In the genomic region with DNA sequence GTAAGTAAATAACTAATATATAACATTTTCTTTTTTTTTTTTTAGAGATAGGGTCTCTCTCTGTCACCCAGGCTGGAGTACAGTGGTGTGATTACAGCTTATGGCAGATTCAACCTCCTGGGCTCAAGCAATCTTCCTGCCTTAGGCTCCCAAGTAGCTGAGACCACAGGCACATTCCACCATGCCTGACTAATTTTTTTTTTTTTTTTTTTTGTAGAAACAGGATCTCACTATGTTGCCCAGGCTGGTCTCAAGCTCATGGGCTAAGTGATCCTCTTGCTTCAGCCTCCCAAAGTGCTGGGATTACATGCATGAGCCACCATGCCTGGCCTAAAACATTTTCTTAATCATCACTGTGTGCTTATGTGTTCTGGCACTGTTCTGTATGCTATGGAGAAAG, we compare ENCODE assay signal across 28 cellular contexts. TPM values are rescaled to one million over a fixed set of nuclear protein-coding genes. Genes with fewer than 3 reads are reported as not detected.
DNase-seq lines count a peak whose midpoint lies in the region; ATAC-seq, FAIRE-seq and TF ChIP-seq lines count a peak whose summit lies in the region.
"Had no signal": no experiment of that assay in that cellular context is flagged by ENCODE, and none has a peak within 500 bp of the region (broad histone marks: within the 10 kb centered on the region; RNA-seq: fewer than 3 reads in every experiment).

No MANE protein-coding gene starts in this region.

- POLR2A ChIA-PET in HepG2 (lab: Yijun Ruan, JAX) = no interaction called here

- TF ChIP-seq EP300 in HepG2 (IDR thresholded peaks at IDR 0.05; ENCODE audit: low read depth in 2 of 2, low read length in 2 of 2) (no peak), HepG2 (CRISPR knock-in tag; IDR thresholded peaks at IDR 0.05; ENCODE audit: borderline replicate concordance) (no peak)

- no peak overlapping the region for H3K4me3 ChIP-seq in HepG2 (replicated peaks in 1 of 3; ENCODE audit: insufficient read depth in 1 of 3, low read depth in 2 of 3, low read length in 3 of 3)
- H3K4me3 ChIP-seq in right lobe of liver = no peak overlapping the region
- no peak overlapping the region for H3K4me3 ChIP-seq in fibroblast of the aortic adventitia (ENCODE audit: low read depth, low read length)
- H3K4me3 ChIP-seq in HAP-1 = no peak overlapping the region
- H3K4me3 ChIP-seq: dorsolateral prefrontal cortex, ovary, skin epidermis had no signal

- H3K27ac Mint-ChIP-seq in type B pancreatic cell = no peak overlapping the region
- no peak overlapping the region for H3K27ac Mint-ChIP-seq in stimulated activated naive CD8-positive, alpha-beta T cell treated with anti-CD3 and anti-CD28 coated beads, Interleukin-15, amount 100 ng/mL, for 72 hours
- H3K27ac Mint-ChIP-seq: IgD-negative memory B cell, immature natural killer cell had no signal

- H3K79me2 ChIP-seq in HepG2 (ENCODE audit: insufficient read depth, low read length) = no peaks in the 10 kb centered on the region

- no peaks in the 10 kb centered on the region for H4K20me1 ChIP-seq in HepG2 (ENCODE audit: insufficient read depth, low read length)

- no peaks in the 10 kb centered on the region for H3K9me3 Mint-ChIP-seq in type B pancreatic cell
- H3K9me3 Mint-ChIP-seq in stimulated activated naive CD8-positive, alpha-beta T cell treated with anti-CD3 and anti-CD28 coated beads, Interleukin-15, amount 100 ng/mL, for 72 hours = no peaks in the 10 kb centered on the region
- H3K9me3 Mint-ChIP-seq: central memory CD8-positive, alpha-beta T cell; IgD-negative memory B cell; immature natural killer cell; nephron had no signal

- H3K27me3 ChIP-seq in HepG2 (ENCODE audit: control insufficient read depth in 1 of 2, insufficient read depth in 2 of 2, low read length in 2 of 2) = no peaks in the 10 kb centered on the region; a peak in 1 of 5 replicates
- no peaks in the 10 kb centered on the region for H3K27me3 ChIP-seq in right lobe of liver
- no peaks in the 10 kb centered on the region for H3K27me3 ChIP-seq in HAP-1 (ENCODE audit: low read depth)
- H3K27me3 ChIP-seq: dorsolateral prefrontal cortex, ovary had no signal

- H3K4me3 Mint-ChIP-seq in type B pancreatic cell = no peak overlapping the region
- no peak overlapping the region for H3K4me3 Mint-ChIP-seq in stimulated activated naive CD8-positive, alpha-beta T cell treated with anti-CD3 and anti-CD28 coated beads, Interleukin-15, amount 100 ng/mL, for 72 hours
- H3K4me3 Mint-ChIP-seq: central memory CD8-positive, alpha-beta T cell; IgD-negative memory B cell; immature natural killer cell; nephron had no signal

- H3K4me1 ChIP-seq in HepG2 (ENCODE audit: insufficient read depth, low read length) = peaks cover 39% of the 10 kb centered on the region
- no peaks in the 10 kb centered on the region for H3K4me1 ChIP-seq in right lobe of liver
- no peaks in the 10 kb centered on the region; the same call in none of the 2 replicates for H3K4me1 ChIP-seq in HAP-1

- TF ChIP-seq POLR2A in HepG2 (IDR thresholded peaks at IDR 0.05; ENCODE audit: insufficient read depth in 1 of 2, low read depth in 2 of 2, low read length in 2 of 2) (no peak), right lobe of liver (IDR thresholded peaks at IDR 0.05) (no peak)

- no peak overlapping the region for H3K9ac ChIP-seq in HepG2 (ENCODE audit: insufficient read depth, low read depth, low read length)

- TF ChIP-seq CTCF in HepG2 (CRISPR knock-in tag; IDR thresholded peaks at IDR 0.05) (no peak), right lobe of liver (IDR thresholded peaks at IDR 0.05) (no peak), fibroblast of the aortic adventitia (IDR thresholded peaks at IDR 0.05; ENCODE audit: insufficient read depth, low read length) (no peak), type B pancreatic cell (conservative IDR thresholded peaks at IDR 0.05) (no peak)

- H3K27me3 Mint-ChIP-seq in type B pancreatic cell = no peaks in the 10 kb centered on the region
- no peaks in the 10 kb centered on the region for H3K27me3 Mint-ChIP-seq in stimulated activated naive CD8-positive, alpha-beta T cell treated with anti-CD3 and anti-CD28 coated beads, Interleukin-15, amount 100 ng/mL, for 72 hours
- H3K27me3 Mint-ChIP-seq: central memory CD8-positive, alpha-beta T cell; IgD-negative memory B cell had no signal

- ATAC-seq in HepG2 (no peak), right lobe of liver (no peak), GM18502 (IDR thresholded peaks at IDR 0.05; ENCODE audit: poor library complexity, unreplicated experiment) (no peak)
- no peak for ATAC-seq in stimulated activated naive CD8-positive, alpha-beta T cell treated with anti-CD3 and anti-CD28 coated beads, Interleukin-15, amount 100 ng/mL, for 72 hours

- intact Hi-C loops in HepG2 (cut with micrococcal nuclease; ENCODE audit: unreplicated experiment) = no loop called here
- intact Hi-C loops in right lobe of liver (cut with DNase I) = no loop called here

- BruUV-seq in HepG2 (replicated peaks; lab: Mats Ljungman, UMichigan) = no TSS peak

- no peak for FAIRE-seq in HepG2 (lab: Jason Lieb, UNC)
- FAIRE-seq: H1 had no signal

- no peak for DNase-seq in HepG2 (ENCODE audit: low spot score)
- no peak for DNase-seq in right lobe of liver
- DNase-seq in amniotic epithelial cell (ENCODE audit: low read depth) = peak; percentile 59
- peak; percentile 22 for DNase-seq in fibroblast of the aortic adventitia (ENCODE audit: low read depth)
- no peak for DNase-seq in HAP-1 (ENCODE audit: low spot score in 2 of 2)
- no peak for DNase-seq in type B pancreatic cell (ENCODE audit: extremely low spot score, unreplicated experiment)
- DNase-seq in stimulated activated naive CD8-positive, alpha-beta T cell treated with anti-CD3 and anti-CD28 coated beads, Interleukin-15, amount 100 ng/mL, for 72 hours = no peak
- DNase-seq: 8988T; activated CD4-positive, alpha-beta T cell treated with anti-CD3 and anti-CD28 coated beads, Interleukin-2, amount 50 U/mL, for 48 hours; activated CD4-positive, CD25-positive, alpha-beta regulatory T cell treated with anti-CD3 and anti-CD28 coated beads, Interleukin-2, amount 50 U/mL, for 72 hours; activated gamma-delta T cell treated with Interleukin-2 at 50 U/mL for 16 hours; activated T-cell treated with anti-CD3 and anti-CD28 coated beads, Interleukin-2, amount 50 U/mL, for 48 hours; COR-L47; dorsolateral prefrontal cortex; immature natural killer cell; NCI-H1092 treated with DMSO at 0.1 percent for 48 hours; NCI-H1694 treated with DMSO at 0.1 percent for 48 hours; NCI-H510A; ovary; stimulated activated naive CD4-positive, alpha-beta T cell; T-helper 2 cell had no signal

- CTCF ChIA-PET in HepG2 (lab: Yijun Ruan, JAX; ENCODE audit: low intra/inter-chr PET ratio, low total read pairs) = no interaction called here

- no peak overlapping the region for H3K4me2 ChIP-seq in HepG2 (ENCODE audit: low read depth, low read length)

- no peak for TF ChIP-seq RAD21 in HepG2 (CRISPR knock-in tag; IDR thresholded peaks at IDR 0.05)

- no peaks in the 10 kb centered on the region for H3K36me3 ChIP-seq in HepG2 (replicated peaks in 1 of 2; ENCODE audit: control insufficient read depth in 1 of 2, insufficient read depth in 2 of 2, low read length in 2 of 2)
- no peaks in the 10 kb centered on the region for H3K36me3 ChIP-seq in right lobe of liver
- no peaks in the 10 kb centered on the region for H3K36me3 ChIP-seq in HAP-1 (replicated peaks)
- H3K36me3 ChIP-seq: ovary had no signal

- in situ Hi-C loops in HepG2 (cut with HindIII; ENCODE audit: extremely low pct_ligation_motif_present, low pct_unique_long_range_greater_than_20kb) = no loop called here
- in situ Hi-C loops in HAP-1 (cut with MboI; ENCODE audit: low sequenced_read_pairs) = no loop called here

- H3K36me3 Mint-ChIP-seq in type B pancreatic cell = no peaks in the 10 kb centered on the region
- H3K36me3 Mint-ChIP-seq: IgD-negative memory B cell had no signal

- H3K4me1 Mint-ChIP-seq in type B pancreatic cell (ENCODE audit: unreplicated experiment) = peaks cover 7% of the 10 kb centered on the region
- H3K4me1 Mint-ChIP-seq in stimulated activated naive CD8-positive, alpha-beta T cell treated with anti-CD3 and anti-CD28 coated beads, Interleukin-15, amount 100 ng/mL, for 72 hours = no peaks in the 10 kb centered on the region
- H3K4me1 Mint-ChIP-seq: central memory CD8-positive, alpha-beta T cell; IgD-negative memory B cell; immature natural killer cell had no signal

- H3K9me3 ChIP-seq in HepG2 (ENCODE audit: low read length) (no peaks in the 10 kb centered on the region), right lobe of liver (no peaks in the 10 kb centered on the region), HAP-1 (no peaks in the 10 kb centered on the region)
- H3K9me3 ChIP-seq: ovary had no signal

- H3K27ac ChIP-seq in HepG2 (ENCODE audit: extremely low read length, insufficient read depth, low read length) (no peak overlapping the region), right lobe of liver (no peak overlapping the region)
- H3K27ac ChIP-seq: C4-2B, dorsolateral prefrontal cortex, ovary had no signal

- H2AFZ ChIP-seq in HepG2 (ENCODE audit: low read length) = no peak overlapping the region

RNA-seq across cellular contexts. Expression of a gene that starts 32.8 kb away (rescaled TPM):
- total RNA-seq in HepG2 (2016; rRNA removed; fragmentation: Illumina TruSeq; extraction: Trizol) = 0.11 TPM in 1 of 2 replicates, not detected in the other
- total RNA-seq in HepG2 (2016; cell fraction: cytosol; rRNA removed; fragmentation: Illumina TruSeq; extraction: Trizol; ENCODE audit: low read depth) = not detected in 2 replicates
- total RNA-seq in HepG2 (2016; cell fraction: insoluble cytoplasmic fraction; rRNA removed; fragmentation: Illumina TruSeq; extraction: Trizol) = 0.18 and 0.26 TPM in 2 replicates
- total RNA-seq in HepG2 (2016; cell fraction: membrane; rRNA removed; fragmentation: Illumina TruSeq; extraction: Trizol) = 0.21 TPM in 1 of 2 replicates, not detected in the other
- not detected in 2 replicates for total RNA-seq in HepG2 (2016; cell fraction: nucleus; rRNA removed; fragmentation: Illumina TruSeq; extraction: Trizol)
- polyA plus RNA-seq in HepG2 (2011; rRNA removed) = 0.13 TPM in 2 replicates
- 0.12 and 0.13 TPM in 2 replicates for polyA plus RNA-seq in HepG2 (2011; cell fraction: cytosol; rRNA removed)
- polyA plus RNA-seq in HepG2 (2011; cell fraction: nucleus; rRNA removed) = 0.09 TPM in 1 of 2 replicates, not detected in the other
- polyA plus RNA-seq in HepG2 (2012) = 0.17 and 0.20 TPM in 2 replicates
- polyA plus RNA-seq in HepG2 (2016; cell fraction: cytosol; fragmentation: Illumina TruSeq; extraction: Trizol; ENCODE audit: low read depth) = not detected in 2 replicates
- polyA plus RNA-seq in HepG2 (2016; cell fraction: insoluble cytoplasmic fraction; fragmentation: Illumina TruSeq; extraction: Trizol; ENCODE audit: low read depth) = not detected in 2 replicates
- not detected in 2 replicates for polyA plus RNA-seq in HepG2 (2016; cell fraction: membrane; fragmentation: Illumina TruSeq; extraction: Trizol; ENCODE audit: low read depth)
- polyA plus RNA-seq in HepG2 (2016; cell fraction: nucleus; fragmentation: Illumina TruSeq; extraction: Trizol; ENCODE audit: insufficient read depth, low read depth) = not detected in 2 replicates
- not detected in 2 replicates for polyA minus RNA-seq in HepG2 (2011; rRNA and poly(A)+ RNA removed; ENCODE audit: low replicate concordance)
- not detected in 2 replicates for polyA minus RNA-seq in HepG2 (2011; cell fraction: cytosol; rRNA and poly(A)+ RNA removed)
- not detected in 2 replicates for polyA minus RNA-seq in HepG2 (2011; cell fraction: nucleus; rRNA and poly(A)+ RNA removed)
- total RNA-seq in right lobe of liver = under 1 TPM in 2 of 6 experiments, not detected in 4; 0.20 to 0.43 TPM
- 17.1 and 56.9 TPM in 2 replicates for total RNA-seq in fibroblast of the aortic adventitia (ENCODE audit: low replicate concordance)
- 1.3 and 1.7 TPM in 2 replicates for total RNA-seq in type B pancreatic cell (ENCODE audit: low replicate concordance)

RNA-seq across cellular contexts. Expression of a gene that starts 54.1 kb away (rescaled TPM):
- total RNA-seq in HepG2 (2016; rRNA removed; fragmentation: Illumina TruSeq; extraction: Trizol) = 50.2 and 81.2 TPM in 2 replicates
- 6.3 and 7.1 TPM in 2 replicates for total RNA-seq in HepG2 (2016; cell fraction: cytosol; rRNA removed; fragmentation: Illumina TruSeq; extraction: Trizol; ENCODE audit: low read depth)
- total RNA-seq in HepG2 (2016; cell fraction: insoluble cytoplasmic fraction; rRNA removed; fragmentation: Illumina TruSeq; extraction: Trizol) = 48.6 and 78.2 TPM in 2 replicates
- 10.9 and 12.9 TPM in 2 replicates for total RNA-seq in HepG2 (2016; cell fraction: membrane; rRNA removed; fragmentation: Illumina TruSeq; extraction: Trizol)
- total RNA-seq in HepG2 (2016; cell fraction: nucleus; rRNA removed; fragmentation: Illumina TruSeq; extraction: Trizol) = 48.8 and 52.3 TPM in 2 replicates
- 4.9 and 6.2 TPM in 2 replicates for polyA plus RNA-seq in HepG2 (2011; rRNA removed)
- polyA plus RNA-seq in HepG2 (2011; cell fraction: cytosol; rRNA removed) = 1.9 and 3.3 TPM in 2 replicates
- polyA plus RNA-seq in HepG2 (2011; cell fraction: nucleus; rRNA removed) = 3.9 and 5.4 TPM in 2 replicates
- 16.0 and 16.8 TPM in 2 replicates for polyA plus RNA-seq in HepG2 (2012)
- 0.85 and 1.0 TPM in 2 replicates for polyA plus RNA-seq in HepG2 (2016; cell fraction: cytosol; fragmentation: Illumina TruSeq; extraction: Trizol; ENCODE audit: low read depth)
- 36.8 and 38.9 TPM in 2 replicates for polyA plus RNA-seq in HepG2 (2016; cell fraction: insoluble cytoplasmic fraction; fragmentation: Illumina TruSeq; extraction: Trizol; ENCODE audit: low read depth)
- polyA plus RNA-seq in HepG2 (2016; cell fraction: membrane; fragmentation: Illumina TruSeq; extraction: Trizol; ENCODE audit: low read depth) = 4.0 and 4.5 TPM in 2 replicates
- polyA plus RNA-seq in HepG2 (2016; cell fraction: nucleus; fragmentation: Illumina TruSeq; extraction: Trizol; ENCODE audit: insufficient read depth, low read depth) = 16.5 and 20.2 TPM in 2 replicates
- polyA minus RNA-seq in HepG2 (2011; rRNA and poly(A)+ RNA removed; ENCODE audit: low replicate concordance) = 3.7 and 7.0 TPM in 2 replicates
- polyA minus RNA-seq in HepG2 (2011; cell fraction: cytosol; rRNA and poly(A)+ RNA removed) = 15.4 and 18.9 TPM in 2 replicates
- polyA minus RNA-seq in HepG2 (2011; cell fraction: nucleus; rRNA and poly(A)+ RNA removed) = 53.0 and 55.0 TPM in 2 replicates
- total RNA-seq in right lobe of liver = 10 to 100 TPM; 13.3 to 19.8 (median 16.5) TPM
- total RNA-seq in fibroblast of the aortic adventitia (ENCODE audit: low replicate concordance) = 46.5 and 51.4 TPM in 2 replicates
- 47.4 and 61.2 TPM in 2 replicates for total RNA-seq in type B pancreatic cell (ENCODE audit: low replicate concordance)

RNA-seq across cellular contexts. Expression of a gene that starts 55.0 kb away (rescaled TPM):
- 96.4 and 124 TPM in 2 replicates for total RNA-seq in HepG2 (2016; rRNA removed; fragmentation: Illumina TruSeq; extraction: Trizol)
- total RNA-seq in HepG2 (2016; cell fraction: cytosol; rRNA removed; fragmentation: Illumina TruSeq; extraction: Trizol; ENCODE audit: low read depth) = 46.9 and 57.6 TPM in 2 replicates
- total RNA-seq in HepG2 (2016; cell fraction: insoluble cytoplasmic fraction; rRNA removed; fragmentation: Illumina TruSeq; extraction: Trizol) = 106 and 134 TPM in 2 replicates
- total RNA-seq in HepG2 (2016; cell fraction: membrane; rRNA removed; fragmentation: Illumina TruSeq; extraction: Trizol) = 88.4 and 94.7 TPM in 2 replicates
- 40.3 and 42.8 TPM in 2 replicates for total RNA-seq in HepG2 (2016; cell fraction: nucleus; rRNA removed; fragmentation: Illumina TruSeq; extraction: Trizol)
- polyA plus RNA-seq in HepG2 (2011; rRNA removed) = 38.4 and 43.4 TPM in 2 replicates
- 38.9 and 41.3 TPM in 2 replicates for polyA plus RNA-seq in HepG2 (2011; cell fraction: cytosol; rRNA removed)
- polyA plus RNA-seq in HepG2 (2011; cell fraction: nucleus; rRNA removed) = 14.4 and 16.4 TPM in 2 replicates
- 70.7 and 104 TPM in 2 replicates for polyA plus RNA-seq in HepG2 (2012)
- polyA plus RNA-seq in HepG2 (2016; cell fraction: cytosol; fragmentation: Illumina TruSeq; extraction: Trizol; ENCODE audit: low read depth) = 71.4 and 90.2 TPM in 2 replicates
- 174 and 188 TPM in 2 replicates for polyA plus RNA-seq in HepG2 (2016; cell fraction: insoluble cytoplasmic fraction; fragmentation: Illumina TruSeq; extraction: Trizol; ENCODE audit: low read depth)
- polyA plus RNA-seq in HepG2 (2016; cell fraction: membrane; fragmentation: Illumina TruSeq; extraction: Trizol; ENCODE audit: low read depth) = 127 and 136 TPM in 2 replicates
- 94.4 and 110 TPM in 2 replicates for polyA plus RNA-seq in HepG2 (2016; cell fraction: nucleus; fragmentation: Illumina TruSeq; extraction: Trizol; ENCODE audit: insufficient read depth, low read depth)
- 6.8 and 12.8 TPM in 2 replicates for polyA minus RNA-seq in HepG2 (2011; rRNA and poly(A)+ RNA removed; ENCODE audit: low replicate concordance)
- polyA minus RNA-seq in HepG2 (2011; cell fraction: cytosol; rRNA and poly(A)+ RNA removed) = 28.2 and 31.7 TPM in 2 replicates
- 10.8 and 11.7 TPM in 2 replicates for polyA minus RNA-seq in HepG2 (2011; cell fraction: nucleus; rRNA and poly(A)+ RNA removed)
- 10 to 100 TPM; 24.7 to 41.0 (median 32.1) TPM for total RNA-seq in right lobe of liver
- 29.1 and 34.4 TPM in 2 replicates for total RNA-seq in fibroblast of the aortic adventitia (ENCODE audit: low replicate concordance)
- total RNA-seq in type B pancreatic cell (ENCODE audit: low replicate concordance) = 47.2 and 56.1 TPM in 2 replicates

Comparison
In these comparisons a context has a peak if more than half of its experiments do, and no peak if none do; other contexts are left out.
1. DNase-seq: peak in amniotic epithelial cell (single experiment) and fibroblast of the aortic adventitia (single experiment); none in HepG2 (single experiment), right lobe of liver (0 of 3), HAP-1 (0 of 2), type B pancreatic cell (single experiment) and stimulated activated naive CD8-positive, alpha-beta T cell treated with anti-CD3 and anti-CD28 coated beads, Interleukin-15, amount 100 ng/mL, for 72 hours (0 of 2).